In the genomic region with DNA sequence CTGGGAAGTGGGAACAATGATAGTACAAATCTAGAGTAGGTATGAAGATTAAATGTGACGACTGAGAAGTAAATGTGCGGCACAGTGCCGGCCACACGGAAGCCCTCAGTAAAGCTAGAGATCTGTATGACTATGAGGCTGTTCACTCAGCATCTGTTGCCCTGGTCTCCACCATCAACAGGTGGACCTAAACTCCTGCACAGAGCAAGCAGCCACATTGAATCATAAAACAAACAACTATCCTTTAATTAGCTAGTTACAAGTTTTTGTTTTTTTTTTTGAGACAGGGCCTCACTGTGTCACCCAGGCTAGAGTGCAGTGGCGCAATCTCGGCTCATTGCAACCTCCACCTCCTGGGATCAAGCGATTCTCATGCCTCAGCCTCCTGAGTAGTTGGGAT, we compare ENCODE assay signal across 38 cellular contexts. TPM values are rescaled to one million over a fixed set of nuclear protein-coding genes. Genes with fewer than 3 reads are reported as not detected.
"Had no signal": no experiment of that assay in that cellular context is flagged by ENCODE, and none has a peak within 500 bp of the region (broad histone marks: within the 10 kb centered on the region; RNA-seq: fewer than 3 reads in every experiment).

No MANE protein-coding gene starts in this region.

- H3K9me3 ChIP-seq: adrenal gland, breast epithelium had no signal

- H3K36me3 Mint-ChIP-seq: activated CD4-positive, alpha-beta memory T cell treated with anti-CD3 and anti-CD28 coated beads for 36 hours; activated naive CD8-positive, alpha-beta T cell treated with anti-CD3 and anti-CD28 coated beads for 36 hours had no signal

- H3K4me1 Mint-ChIP-seq: activated B cell treated with CpG ODN at 0.5 μM for 24 hours; activated CD4-positive, alpha-beta T cell treated with anti-CD3 and anti-CD28 coated beads, Interleukin-2, amount 10 ng/mL, durations not matched to agents 24 days and 14 days; activated naive CD8-positive, alpha-beta T cell treated with anti-CD3 and anti-CD28 coated beads for 36 hours; activated T-helper 17 cell treated with anti-CD3 and anti-CD28 coated beads, Interleukin-2, amount 50 U/mL, for 72 hours had no signal

- H3K4me3 ChIP-seq: adrenal gland, body of pancreas, breast epithelium had no signal

- H3K36me3 ChIP-seq: adrenal gland, brain microvascular endothelial cell, breast epithelium had no signal

- H3K27ac ChIP-seq: adrenal gland, body of pancreas, brain microvascular endothelial cell, breast epithelium, VCaP had no signal

- H3K4me1 ChIP-seq: adrenal gland, body of pancreas, breast epithelium had no signal

- H3K27me3 ChIP-seq: adrenal gland, body of pancreas, brain microvascular endothelial cell, breast epithelium had no signal

- H3K4me3 Mint-ChIP-seq: activated B cell treated with CpG ODN at 0.5 μM for 24 hours; activated CD4-positive, alpha-beta memory T cell treated with anti-CD3 and anti-CD28 coated beads for 36 hours; activated CD4-positive, alpha-beta T cell treated with anti-CD3 and anti-CD28 coated beads, Interleukin-2, amount 10 ng/mL, durations not matched to agents 24 days and 14 days; activated CD8-positive, alpha-beta T cell treated with anti-CD3 and anti-CD28 coated beads for 36 hours; activated naive CD4-positive, alpha-beta T cell treated with anti-CD3 and anti-CD28 coated beads for 36 hours; activated naive CD8-positive, alpha-beta T cell treated with anti-CD3 and anti-CD28 coated beads for 36 hours; activated T-cell treated with anti-CD3 and anti-CD28 coated beads, Interleukin-2, amount 50 U/mL, for 4 hours; activated T-cell treated with anti-CD3 and anti-CD28 coated beads, Interleukin-2, amount 50 U/mL, for 72 hours; activated T-helper 1 cell treated with anti-CD3 and anti-CD28 coated beads, Interleukin-12 subunit alpha, Interleukin-12 subunit beta, Interleukin-2, Interleukin-4 antibody, amounts not matched to agents 30 ng/mL and 10 ng/mL and 1 ng/mL, durations not matched to agents 14 hours and 24 hours and 36 hours; activated T-helper 17 cell treated with anti-CD3 and anti-CD28 coated beads, Interleukin-2, amount 50 U/mL, for 72 hours; T-helper 1 cell treated with Interleukin-12 subunit alpha and Interleukin-12 subunit beta and Interleukin-4 antibody, amounts not matched to agents 30 μg/mL and 1 μg/mL, for 36 hours; T-helper 2 cell treated with Interferon-gamma antibody and Interleukin-4, amounts not matched to agents 5 μg/mL and 100 μg/mL, for 36 hours had no signal

- DNase-seq: activated B cell treated with CpG ODN at 0.5 μM for 24 hours; activated CD4-positive, alpha-beta memory T cell treated with anti-CD3 and anti-CD28 coated beads for 36 hours; activated CD4-positive, alpha-beta T cell treated with anti-CD3 and anti-CD28 coated beads for 4 hours; activated CD4-positive, alpha-beta T cell treated with anti-CD3 and anti-CD28 coated beads, Interleukin-2, amount 10 ng/mL, durations not matched to agents 24 days and 14 days; activated CD4-positive, alpha-beta T cell treated with anti-CD3 and anti-CD28 coated beads, Interleukin-2, amount 50 U/mL, for 1 hour; activated CD4-positive, alpha-beta T cell treated with anti-CD3 and anti-CD28 coated beads, Interleukin-2, amount 50 U/mL, for 4 hours; activated CD4-positive, CD25-positive, alpha-beta regulatory T cell treated with anti-CD3 and anti-CD28 coated beads, Interleukin-2, amount 50 U/mL, for 72 hours; activated CD8-positive, alpha-beta memory T cell treated with anti-CD3 and anti-CD28 coated beads, Interleukin-2, amount 50 U/mL, for 4 hours; activated CD8-positive, alpha-beta T cell treated with anti-CD3 and anti-CD28 coated beads for 36 hours; activated effector memory CD4-positive, alpha-beta T cell treated with anti-CD3 and anti-CD28 coated beads, Interleukin-2, amount 50 U/mL, for 16 hours; activated gamma-delta T cell treated with Interleukin-2 at 50 U/mL for 16 hours; activated naive CD4-positive, alpha-beta T cell; activated naive CD4-positive, alpha-beta T cell treated with anti-CD3 and anti-CD28 coated beads for 36 hours; activated naive CD4-positive, alpha-beta T cell treated with anti-CD3 and anti-CD28 coated beads, Interleukin-2, amount 50 U/mL, for 16 hours; activated naive CD8-positive, alpha-beta T cell treated with anti-CD3 and anti-CD28 coated beads for 36 hours; activated T-cell treated with anti-CD3 and anti-CD28 coated beads for 4 hours; activated T-cell treated with anti-CD3 and anti-CD28 coated beads, Interleukin-2, amount 50 U/mL, for 1 hour; activated T-cell treated with anti-CD3 and anti-CD28 coated beads, Interleukin-2, amount 50 U/mL, for 4 hours; activated T-cell treated with anti-CD3 and anti-CD28 coated beads, Interleukin-2, amount 50 U/mL, for 72 hours; adrenal gland; amniotic stem cell; aorta; body of pancreas; brain microvascular endothelial cell; central memory CD4-positive, alpha-beta T cell; T-helper 2 cell; T-helper 9 cell had no signal

- ATAC-seq: activated CD8-positive, alpha-beta T cell treated with anti-CD3 and anti-CD28 coated beads for 36 hours; activated naive CD4-positive, alpha-beta T cell treated with anti-CD3 and anti-CD28 coated beads, Interleukin-2, amount 50 U/mL, for 72 hours; activated T-cell treated with anti-CD3 and anti-CD28 coated beads, Interleukin-2, amount 50 U/mL, for 4 hours; activated T-cell treated with anti-CD3 and anti-CD28 coated beads, Interleukin-2, amount 50 U/mL, for 72 hours; activated T-helper 17 cell treated with anti-CD3 and anti-CD28 coated beads, Interleukin-2, amount 50 U/mL, for 72 hours; body of pancreas had no signal

- H3K27ac Mint-ChIP-seq: activated B cell treated with CpG ODN at 0.5 μM for 24 hours; activated CD4-positive, alpha-beta memory T cell treated with anti-CD3 and anti-CD28 coated beads for 36 hours; activated CD4-positive, alpha-beta T cell treated with anti-CD3 and anti-CD28 coated beads, Interleukin-2, amount 10 ng/mL, durations not matched to agents 24 days and 14 days; activated CD8-positive, alpha-beta T cell treated with anti-CD3 and anti-CD28 coated beads for 36 hours; activated naive CD4-positive, alpha-beta T cell treated with anti-CD3 and anti-CD28 coated beads for 36 hours; activated naive CD4-positive, alpha-beta T cell treated with anti-CD3 and anti-CD28 coated beads, Interleukin-2, amount 50 U/mL, for 72 hours; activated naive CD8-positive, alpha-beta T cell treated with anti-CD3 and anti-CD28 coated beads for 36 hours; activated T-cell treated with anti-CD3 and anti-CD28 coated beads, Interleukin-2, amount 50 U/mL, for 72 hours; activated T-helper 1 cell treated with anti-CD3 and anti-CD28 coated beads, Interleukin-12 subunit alpha, Interleukin-12 subunit beta, Interleukin-2, Interleukin-4 antibody, amounts not matched to agents 30 ng/mL and 10 ng/mL and 1 ng/mL, durations not matched to agents 14 hours and 24 hours and 36 hours; activated T-helper 17 cell treated with anti-CD3 and anti-CD28 coated beads, Interleukin-2, amount 50 U/mL, for 72 hours; T-helper 1 cell treated with Interleukin-12 subunit alpha and Interleukin-12 subunit beta and Interleukin-4 antibody, amounts not matched to agents 30 μg/mL and 1 μg/mL, for 36 hours; T-helper 2 cell treated with Interferon-gamma antibody and Interleukin-4, amounts not matched to agents 5 μg/mL and 100 μg/mL, for 36 hours had no signal

RNA-seq across cellular contexts. Expression of gene RBP4, which starts 16.6 kb away (rescaled TPM):
- total RNA-seq: activated B cell treated with CpG ODN at 0.5 μM for 24 hours; activated CD4-positive, alpha-beta memory T cell treated with anti-CD3 and anti-CD28 coated beads for 36 hours; activated CD4-positive, alpha-beta T cell treated with anti-CD3 and anti-CD28 coated beads, Interleukin-2, amount 10 ng/mL, durations not matched to agents 24 days and 14 days; activated CD8-positive, alpha-beta memory T cell treated with anti-CD3 and anti-CD28 coated beads for 36 hours; activated CD8-positive, alpha-beta T cell treated with anti-CD3 and anti-CD28 coated beads for 36 hours; activated naive CD4-positive, alpha-beta T cell treated with anti-CD3 and anti-CD28 coated beads for 36 hours; activated naive CD4-positive, alpha-beta T cell treated with anti-CD3 and anti-CD28 coated beads, Interleukin-2, amount 50 U/mL, for 72 hours; activated naive CD8-positive, alpha-beta T cell treated with anti-CD3 and anti-CD28 coated beads for 36 hours; activated T-cell treated with anti-CD3 and anti-CD28 coated beads, Interleukin-2, amount 50 U/mL, for 72 hours; activated T-helper 1 cell treated with anti-CD3 and anti-CD28 coated beads, Interleukin-12 subunit alpha, Interleukin-12 subunit beta, Interleukin-2, Interleukin-4 antibody, amounts not matched to agents 30 ng/mL and 10 ng/mL and 1 ng/mL, durations not matched to agents 14 hours and 24 hours and 36 hours; activated T-helper 17 cell treated with anti-CD3 and anti-CD28 coated beads, Interleukin-2, amount 50 U/mL, for 72 hours had no signal

RNA-seq across cellular contexts. Expression of gene FFAR4, which starts 18.0 kb away (rescaled TPM):
- total RNA-seq: activated B cell treated with CpG ODN at 0.5 μM for 24 hours; activated CD4-positive, alpha-beta memory T cell treated with anti-CD3 and anti-CD28 coated beads for 36 hours; activated CD4-positive, alpha-beta T cell treated with anti-CD3 and anti-CD28 coated beads, Interleukin-2, amount 10 ng/mL, durations not matched to agents 24 days and 14 days; activated CD8-positive, alpha-beta memory T cell treated with anti-CD3 and anti-CD28 coated beads for 36 hours; activated CD8-positive, alpha-beta T cell treated with anti-CD3 and anti-CD28 coated beads for 36 hours; activated naive CD4-positive, alpha-beta T cell treated with anti-CD3 and anti-CD28 coated beads for 36 hours; activated naive CD4-positive, alpha-beta T cell treated with anti-CD3 and anti-CD28 coated beads, Interleukin-2, amount 50 U/mL, for 72 hours; activated naive CD8-positive, alpha-beta T cell treated with anti-CD3 and anti-CD28 coated beads for 36 hours; activated T-cell treated with anti-CD3 and anti-CD28 coated beads, Interleukin-2, amount 50 U/mL, for 4 hours; activated T-cell treated with anti-CD3 and anti-CD28 coated beads, Interleukin-2, amount 50 U/mL, for 72 hours; activated T-helper 1 cell treated with anti-CD3 and anti-CD28 coated beads, Interleukin-12 subunit alpha, Interleukin-12 subunit beta, Interleukin-2, Interleukin-4 antibody, amounts not matched to agents 30 ng/mL and 10 ng/mL and 1 ng/mL, durations not matched to agents 14 hours and 24 hours and 36 hours; activated T-helper 17 cell treated with anti-CD3 and anti-CD28 coated beads, Interleukin-2, amount 50 U/mL, for 72 hours; astrocyte had no signal

RNA-seq across cellular contexts. Expression of gene PDE6C, which starts 27.9 kb away (rescaled TPM):
- total RNA-seq: activated B cell treated with CpG ODN at 0.5 μM for 24 hours; activated CD4-positive, alpha-beta memory T cell treated with anti-CD3 and anti-CD28 coated beads for 36 hours; activated CD4-positive, alpha-beta T cell treated with anti-CD3 and anti-CD28 coated beads, Interleukin-2, amount 10 ng/mL, durations not matched to agents 24 days and 14 days; activated CD8-positive, alpha-beta memory T cell treated with anti-CD3 and anti-CD28 coated beads for 36 hours; activated CD8-positive, alpha-beta T cell treated with anti-CD3 and anti-CD28 coated beads for 36 hours; activated naive CD4-positive, alpha-beta T cell treated with anti-CD3 and anti-CD28 coated beads for 36 hours; activated naive CD4-positive, alpha-beta T cell treated with anti-CD3 and anti-CD28 coated beads, Interleukin-2, amount 50 U/mL, for 72 hours; activated naive CD8-positive, alpha-beta T cell treated with anti-CD3 and anti-CD28 coated beads for 36 hours; activated T-cell treated with anti-CD3 and anti-CD28 coated beads, Interleukin-2, amount 50 U/mL, for 4 hours; activated T-cell treated with anti-CD3 and anti-CD28 coated beads, Interleukin-2, amount 50 U/mL, for 72 hours; activated T-helper 1 cell treated with anti-CD3 and anti-CD28 coated beads, Interleukin-12 subunit alpha, Interleukin-12 subunit beta, Interleukin-2, Interleukin-4 antibody, amounts not matched to agents 30 ng/mL and 10 ng/mL and 1 ng/mL, durations not matched to agents 14 hours and 24 hours and 36 hours; activated T-helper 17 cell treated with anti-CD3 and anti-CD28 coated beads, Interleukin-2, amount 50 U/mL, for 72 hours; adrenal gland; aorta; astrocyte; body of pancreas; breast epithelium; cardiac septum; cerebellum had no signal
- polyA plus RNA-seq: adrenal gland, aorta had no signal
